Comparison of ENCODE assay signal across 1 cellular context in genomic region chr10:62732841-62733653, GRCh38.
TF ChIP-seq lines count a peak whose summit lies in the region.

No MANE protein-coding gene starts in this region.

TF ChIP-seq in K562, 482 proteins besides CTCF, POLR2A, EP300 and RAD21 (continued from another document):
- TF ChIP-seq CEBPZ (IDR thresholded peaks at IDR 0.05; ENCODE audit: borderline replicate concordance, low read depth, low read length): no peak
- no peak for TF ChIP-seq NR4A1 (CRISPR knock-in tag; IDR thresholded peaks at IDR 0.05)
- TF ChIP-seq NR4A1 (tag; IDR thresholded peaks at IDR 0.05): no peak
- TF ChIP-seq, protein P1, sequence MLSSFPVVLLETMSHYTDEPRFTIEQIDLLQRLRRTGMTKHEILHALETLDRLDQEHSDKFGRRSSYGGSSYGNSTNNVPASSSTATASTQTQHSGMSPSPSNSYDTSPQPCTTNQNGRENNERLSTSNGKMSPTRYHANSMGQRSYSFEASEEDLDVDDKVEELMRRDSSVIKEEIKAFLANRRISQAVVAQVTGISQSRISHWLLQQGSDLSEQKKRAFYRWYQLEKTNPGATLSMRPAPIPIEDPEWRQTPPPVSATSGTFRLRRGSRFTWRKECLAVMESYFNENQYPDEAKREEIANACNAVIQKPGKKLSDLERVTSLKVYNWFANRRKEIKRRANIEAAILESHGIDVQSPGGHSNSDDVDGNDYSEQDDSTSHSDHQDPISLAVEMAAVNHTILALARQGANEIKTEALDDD (IDR thresholded peaks at IDR 0.05): 0 out of 2 replicates have a peak, but pooled peaks have one; percentile 16
- no peak for TF ChIP-seq CC2D1A (IDR thresholded peaks at IDR 0.05)
- TF ChIP-seq TEAD1 (CRISPR knock-in tag; IDR thresholded peaks at IDR 0.05): no peak
- no peak for TF ChIP-seq MCM2 (IDR thresholded peaks at IDR 0.05; ENCODE audit: low read depth)
TF ChIP-seq in K562: peak in this region for 6.
